1 cellular context compared by ENCODE assay signal in the genomic region with DNA sequence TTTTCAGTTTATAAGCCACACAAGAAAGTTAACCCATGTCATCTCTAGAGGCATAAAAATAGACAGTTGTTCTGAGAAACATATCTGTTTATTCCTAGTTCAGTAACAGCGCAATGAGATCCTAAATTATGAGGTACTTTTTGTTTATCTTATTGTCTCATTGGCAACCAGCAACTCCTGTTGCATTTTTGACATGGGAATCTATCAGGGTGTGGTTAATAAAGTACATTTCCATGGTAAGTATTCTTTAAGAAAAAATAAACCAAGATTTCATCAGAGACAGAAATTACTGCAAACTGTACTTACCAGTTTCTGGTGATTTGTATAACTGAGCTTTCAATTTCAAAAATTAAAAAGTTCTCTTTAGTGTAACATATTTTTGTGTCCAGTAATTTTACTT.
TF ChIP-seq lines count a peak whose summit lies in the region.

No MANE protein-coding gene starts in this region.

TF ChIP-seq in HepG2, 621 proteins besides CTCF, POLR2A, EP300 and RAD21:
- TF ChIP-seq ZNF207 (IDR thresholded peaks at IDR 0.05; ENCODE audit: borderline replicate concordance) (no peak), FOXK1 (CRISPR knock-in tag; IDR thresholded peaks at IDR 0.05; ENCODE audit: borderline replicate concordance, low read depth) (no peak), ZNF546 (CRISPR knock-in tag; conservative IDR thresholded peaks at IDR 0.05) (no peak), MTF2 (CRISPR knock-in tag; IDR thresholded peaks at IDR 0.05; ENCODE audit: borderline replicate concordance) (no peak), ZNF430 (CRISPR knock-in tag; IDR thresholded peaks at IDR 0.05) (no peak)
- TF ChIP-seq, protein P1, sequence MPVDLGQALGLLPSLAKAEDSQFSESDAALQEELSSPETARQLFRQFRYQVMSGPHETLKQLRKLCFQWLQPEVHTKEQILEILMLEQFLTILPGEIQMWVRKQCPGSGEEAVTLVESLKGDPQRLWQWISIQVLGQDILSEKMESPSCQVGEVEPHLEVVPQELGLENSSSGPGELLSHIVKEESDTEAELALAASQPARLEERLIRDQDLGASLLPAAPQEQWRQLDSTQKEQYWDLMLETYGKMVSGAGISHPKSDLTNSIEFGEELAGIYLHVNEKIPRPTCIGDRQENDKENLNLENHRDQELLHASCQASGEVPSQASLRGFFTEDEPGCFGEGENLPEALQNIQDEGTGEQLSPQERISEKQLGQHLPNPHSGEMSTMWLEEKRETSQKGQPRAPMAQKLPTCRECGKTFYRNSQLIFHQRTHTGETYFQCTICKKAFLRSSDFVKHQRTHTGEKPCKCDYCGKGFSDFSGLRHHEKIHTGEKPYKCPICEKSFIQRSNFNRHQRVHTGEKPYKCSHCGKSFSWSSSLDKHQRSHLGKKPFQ (CRISPR knock-in tag; IDR thresholded peaks at IDR 0.05; ENCODE audit: insufficient replicate concordance) = no peak
